1 cellular context compared by ENCODE assay signal in the genomic region with DNA sequence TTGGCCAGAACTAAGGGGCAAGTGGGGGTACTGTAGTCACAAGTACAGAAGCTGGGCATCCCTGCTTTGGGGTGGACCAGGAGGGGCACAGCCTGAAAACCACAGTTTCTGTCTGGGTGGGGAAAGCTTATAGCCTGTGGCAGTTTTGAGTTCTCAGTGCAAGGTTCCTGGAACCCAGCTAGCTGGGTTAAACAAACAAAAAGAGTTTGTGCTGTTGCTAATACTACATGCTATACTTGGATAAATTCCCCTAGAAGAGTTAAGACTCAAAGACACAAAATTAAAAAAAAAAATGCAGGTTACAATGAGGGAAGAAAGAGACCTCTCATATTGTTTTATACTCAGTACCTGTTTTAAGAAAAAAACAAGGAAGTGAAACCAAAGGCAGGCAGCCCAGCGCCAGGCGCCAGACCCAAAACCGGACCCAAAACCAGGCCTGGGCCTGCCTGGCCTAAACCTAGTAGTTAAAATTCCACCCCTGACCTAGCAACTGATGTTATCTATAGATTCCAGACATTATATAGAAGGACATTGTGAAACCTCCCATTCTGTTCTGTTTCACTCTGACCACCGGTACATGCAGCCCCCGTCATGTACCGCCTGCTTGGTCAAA.
TF ChIP-seq lines count a peak whose summit lies in the region.

No MANE protein-coding gene starts in this region.

TF ChIP-seq in H1, 55 proteins besides CTCF, POLR2A, EP300 and RAD21 (continued from another document):
- TF ChIP-seq, protein P1, sequence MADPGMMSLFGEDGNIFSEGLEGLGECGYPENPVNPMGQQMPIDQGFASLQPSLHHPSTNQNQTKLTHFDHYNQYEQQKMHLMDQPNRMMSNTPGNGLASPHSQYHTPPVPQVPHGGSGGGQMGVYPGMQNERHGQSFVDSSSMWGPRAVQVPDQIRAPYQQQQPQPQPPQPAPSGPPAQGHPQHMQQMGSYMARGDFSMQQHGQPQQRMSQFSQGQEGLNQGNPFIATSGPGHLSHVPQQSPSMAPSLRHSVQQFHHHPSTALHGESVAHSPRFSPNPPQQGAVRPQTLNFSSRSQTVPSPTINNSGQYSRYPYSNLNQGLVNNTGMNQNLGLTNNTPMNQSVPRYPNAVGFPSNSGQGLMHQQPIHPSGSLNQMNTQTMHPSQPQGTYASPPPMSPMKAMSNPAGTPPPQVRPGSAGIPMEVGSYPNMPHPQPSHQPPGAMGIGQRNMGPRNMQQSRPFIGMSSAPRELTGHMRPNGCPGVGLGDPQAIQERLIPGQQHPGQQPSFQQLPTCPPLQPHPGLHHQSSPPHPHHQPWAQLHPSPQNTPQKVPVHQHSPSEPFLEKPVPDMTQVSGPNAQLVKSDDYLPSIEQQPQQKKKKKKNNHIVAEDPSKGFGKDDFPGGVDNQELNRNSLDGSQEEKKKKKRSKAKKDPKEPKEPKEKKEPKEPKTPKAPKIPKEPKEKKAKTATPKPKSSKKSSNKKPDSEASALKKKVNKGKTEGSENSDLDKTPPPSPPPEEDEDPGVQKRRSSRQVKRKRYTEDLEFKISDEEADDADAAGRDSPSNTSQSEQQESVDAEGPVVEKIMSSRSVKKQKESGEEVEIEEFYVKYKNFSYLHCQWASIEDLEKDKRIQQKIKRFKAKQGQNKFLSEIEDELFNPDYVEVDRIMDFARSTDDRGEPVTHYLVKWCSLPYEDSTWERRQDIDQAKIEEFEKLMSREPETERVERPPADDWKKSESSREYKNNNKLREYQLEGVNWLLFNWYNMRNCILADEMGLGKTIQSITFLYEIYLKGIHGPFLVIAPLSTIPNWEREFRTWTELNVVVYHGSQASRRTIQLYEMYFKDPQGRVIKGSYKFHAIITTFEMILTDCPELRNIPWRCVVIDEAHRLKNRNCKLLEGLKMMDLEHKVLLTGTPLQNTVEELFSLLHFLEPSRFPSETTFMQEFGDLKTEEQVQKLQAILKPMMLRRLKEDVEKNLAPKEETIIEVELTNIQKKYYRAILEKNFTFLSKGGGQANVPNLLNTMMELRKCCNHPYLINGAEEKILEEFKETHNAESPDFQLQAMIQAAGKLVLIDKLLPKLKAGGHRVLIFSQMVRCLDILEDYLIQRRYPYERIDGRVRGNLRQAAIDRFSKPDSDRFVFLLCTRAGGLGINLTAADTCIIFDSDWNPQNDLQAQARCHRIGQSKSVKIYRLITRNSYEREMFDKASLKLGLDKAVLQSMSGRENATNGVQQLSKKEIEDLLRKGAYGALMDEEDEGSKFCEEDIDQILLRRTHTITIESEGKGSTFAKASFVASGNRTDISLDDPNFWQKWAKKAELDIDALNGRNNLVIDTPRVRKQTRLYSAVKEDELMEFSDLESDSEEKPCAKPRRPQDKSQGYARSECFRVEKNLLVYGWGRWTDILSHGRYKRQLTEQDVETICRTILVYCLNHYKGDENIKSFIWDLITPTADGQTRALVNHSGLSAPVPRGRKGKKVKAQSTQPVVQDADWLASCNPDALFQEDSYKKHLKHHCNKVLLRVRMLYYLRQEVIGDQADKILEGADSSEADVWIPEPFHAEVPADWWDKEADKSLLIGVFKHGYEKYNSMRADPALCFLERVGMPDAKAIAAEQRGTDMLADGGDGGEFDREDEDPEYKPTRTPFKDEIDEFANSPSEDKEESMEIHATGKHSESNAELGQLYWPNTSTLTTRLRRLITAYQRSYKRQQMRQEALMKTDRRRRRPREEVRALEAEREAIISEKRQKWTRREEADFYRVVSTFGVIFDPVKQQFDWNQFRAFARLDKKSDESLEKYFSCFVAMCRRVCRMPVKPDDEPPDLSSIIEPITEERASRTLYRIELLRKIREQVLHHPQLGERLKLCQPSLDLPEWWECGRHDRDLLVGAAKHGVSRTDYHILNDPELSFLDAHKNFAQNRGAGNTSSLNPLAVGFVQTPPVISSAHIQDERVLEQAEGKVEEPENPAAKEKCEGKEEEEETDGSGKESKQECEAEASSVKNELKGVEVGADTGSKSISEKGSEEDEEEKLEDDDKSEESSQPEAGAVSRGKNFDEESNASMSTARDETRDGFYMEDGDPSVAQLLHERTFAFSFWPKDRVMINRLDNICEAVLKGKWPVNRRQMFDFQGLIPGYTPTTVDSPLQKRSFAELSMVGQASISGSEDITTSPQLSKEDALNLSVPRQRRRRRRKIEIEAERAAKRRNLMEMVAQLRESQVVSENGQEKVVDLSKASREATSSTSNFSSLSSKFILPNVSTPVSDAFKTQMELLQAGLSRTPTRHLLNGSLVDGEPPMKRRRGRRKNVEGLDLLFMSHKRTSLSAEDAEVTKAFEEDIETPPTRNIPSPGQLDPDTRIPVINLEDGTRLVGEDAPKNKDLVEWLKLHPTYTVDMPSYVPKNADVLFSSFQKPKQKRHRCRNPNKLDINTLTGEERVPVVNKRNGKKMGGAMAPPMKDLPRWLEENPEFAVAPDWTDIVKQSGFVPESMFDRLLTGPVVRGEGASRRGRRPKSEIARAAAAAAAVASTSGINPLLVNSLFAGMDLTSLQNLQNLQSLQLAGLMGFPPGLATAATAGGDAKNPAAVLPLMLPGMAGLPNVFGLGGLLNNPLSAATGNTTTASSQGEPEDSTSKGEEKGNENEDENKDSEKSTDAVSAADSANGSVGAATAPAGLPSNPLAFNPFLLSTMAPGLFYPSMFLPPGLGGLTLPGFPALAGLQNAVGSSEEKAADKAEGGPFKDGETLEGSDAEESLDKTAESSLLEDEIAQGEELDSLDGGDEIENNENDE (IDR thresholded peaks at IDR 0.05; ENCODE audit: insufficient replicate concordance, low read length), result no peak
- no peak for TF ChIP-seq SP4 (IDR thresholded peaks at IDR 0.05; ENCODE audit: low read length)
- no peak for TF ChIP-seq TEAD4 (IDR thresholded peaks at IDR 0.05; ENCODE audit: low read depth, low read length)
- no peak for TF ChIP-seq GABPA (IDR thresholded peaks at IDR 0.05; ENCODE audit: borderline replicate concordance, insufficient read depth, low read length)
